8 cellular contexts compared by ENCODE assay signal in genomic region chr18:62584241-62585120, GRCh38.
DNase-seq lines count a peak whose midpoint lies in the region; ATAC-seq and TF ChIP-seq lines count a peak whose summit lies in the region.

No MANE protein-coding gene starts in this region.

- H3K9ac ChIP-seq in Karpas-422 (ENCODE audit: low read length): no peak overlapping the region

- TF ChIP-seq CTCF in foreskin keratinocyte (conservative IDR thresholded peaks at IDR 0.05): peak; percentile 99

- no peaks in the 10 kb centered on the region for H3K9me2 ChIP-seq in Karpas-422 (replicated peaks; ENCODE audit: insufficient read depth, low read length)

- H3K9me3 ChIP-seq in Karpas-422 (ENCODE audit: low read length): no peaks in the 10 kb centered on the region

- peaks cover 14% of the 10 kb centered on the region for H4K20me1 ChIP-seq in Karpas-422 (ENCODE audit: insufficient read depth, low read depth, low read length)

- ATAC-seq in GM21786 (IDR thresholded peaks at IDR 0.05; ENCODE audit: unreplicated experiment) (peak; percentile 80), foreskin keratinocyte (peak; percentile 93)

- no peak overlapping the region for H2AFZ ChIP-seq in Karpas-422 (ENCODE audit: low read length)

- H3K27me3 ChIP-seq in Karpas-422 (ENCODE audit: low read length): no peaks in the 10 kb centered on the region
- no peaks in the 10 kb centered on the region for H3K27me3 ChIP-seq in foreskin keratinocyte

- H3K4me2 ChIP-seq in Karpas-422 (ENCODE audit: low read depth, low read length, poor library complexity, severe bottlenecking): no peak overlapping the region

- DNase-seq in EL: peak; percentile 84
- DNase-seq in Karpas-422: peak; percentile 93
- peak; percentile 91 for DNase-seq in RPMI8226
- DNase-seq in activated effector memory CD4-positive, alpha-beta T cell treated with anti-CD3 and anti-CD28 coated beads, Interleukin-2, amount 50 U/mL, for 16 hours: peak; percentile 93
- DNase-seq in foreskin keratinocyte: peak in 1 of 2 donors; percentile 61
- peak in 53 of 56 donors; percentile 32 to 91 (median 70) for DNase-seq in nucleus accumbens (lab: John Stamatoyannopoulos, UW)
- DNase-seq in superior temporal gyrus (ENCODE audit: extremely low spot score): peak; percentile 94

- H3K4me3 ChIP-seq in Karpas-422 (ENCODE audit: low read length): no peak overlapping the region

- H3K79me2 ChIP-seq in Karpas-422 (ENCODE audit: low read length): no peaks in the 10 kb centered on the region

- H3K27ac ChIP-seq in Karpas-422 (ENCODE audit: low read length) (no peak overlapping the region), foreskin keratinocyte (no peak overlapping the region)

- peaks cover 26% of the 10 kb centered on the region for H3K36me3 ChIP-seq in Karpas-422 (ENCODE audit: insufficient read depth, low read length)

- H3K4me1 ChIP-seq in Karpas-422 (ENCODE audit: low read length): peaks cover 4% of the 10 kb centered on the region; the same call in 1 of the 2 replicates
- no peaks in the 10 kb centered on the region for H3K4me1 ChIP-seq in foreskin keratinocyte
